ENCODE assay signal across 1 cellular context in the genomic region with DNA sequence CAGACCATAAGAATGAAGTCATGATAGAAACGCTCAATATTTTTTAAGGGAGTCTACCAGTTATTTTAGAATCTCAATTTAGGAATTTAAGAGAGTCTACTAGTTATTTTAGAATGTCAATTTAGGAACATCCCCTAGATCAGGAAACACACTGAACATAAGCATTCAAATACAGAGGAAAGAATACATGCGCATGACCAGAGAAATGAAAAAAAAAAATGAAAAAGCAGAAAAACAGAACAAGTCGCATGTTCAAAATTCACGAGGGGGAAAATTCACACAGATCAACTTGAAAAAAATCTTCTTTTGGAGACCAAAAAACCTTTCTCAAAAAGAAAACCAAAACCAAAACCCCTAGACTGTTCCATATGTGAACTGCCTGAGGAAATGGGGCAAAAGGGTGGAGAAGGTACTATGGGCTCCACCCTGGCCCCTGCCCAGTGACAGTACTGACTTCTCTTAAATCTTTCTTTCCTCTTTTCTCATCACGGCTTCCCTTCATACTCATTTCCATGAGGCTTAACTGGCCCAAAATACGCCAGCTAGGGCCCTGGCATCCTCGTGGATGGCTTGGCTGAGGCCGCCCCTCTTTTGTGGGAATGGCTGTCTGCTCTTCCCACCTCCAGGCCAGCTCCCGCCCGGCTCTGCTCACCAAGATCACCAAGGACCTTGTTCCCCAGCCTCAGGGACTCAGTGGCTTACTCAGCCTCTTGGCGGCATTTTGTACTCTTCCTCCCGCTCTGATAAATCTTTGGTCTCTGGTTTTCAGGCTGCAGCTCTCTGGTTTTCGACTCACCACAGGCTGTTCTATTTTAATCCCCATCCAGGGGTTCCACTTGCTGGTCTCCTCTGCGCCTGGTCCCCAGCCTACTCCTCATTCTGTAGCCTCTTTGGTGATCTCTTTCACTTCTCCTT.
TF ChIP-seq lines count a peak whose summit lies in the region.

No MANE protein-coding gene starts in this region.

TF ChIP-seq in SK-N-SH treated with all-trans-retinoic acid at 6 μM for 48 hours, 23 proteins besides CTCF, POLR2A, EP300 and RAD21 (continued from another document):
- TF ChIP-seq, protein P1, sequence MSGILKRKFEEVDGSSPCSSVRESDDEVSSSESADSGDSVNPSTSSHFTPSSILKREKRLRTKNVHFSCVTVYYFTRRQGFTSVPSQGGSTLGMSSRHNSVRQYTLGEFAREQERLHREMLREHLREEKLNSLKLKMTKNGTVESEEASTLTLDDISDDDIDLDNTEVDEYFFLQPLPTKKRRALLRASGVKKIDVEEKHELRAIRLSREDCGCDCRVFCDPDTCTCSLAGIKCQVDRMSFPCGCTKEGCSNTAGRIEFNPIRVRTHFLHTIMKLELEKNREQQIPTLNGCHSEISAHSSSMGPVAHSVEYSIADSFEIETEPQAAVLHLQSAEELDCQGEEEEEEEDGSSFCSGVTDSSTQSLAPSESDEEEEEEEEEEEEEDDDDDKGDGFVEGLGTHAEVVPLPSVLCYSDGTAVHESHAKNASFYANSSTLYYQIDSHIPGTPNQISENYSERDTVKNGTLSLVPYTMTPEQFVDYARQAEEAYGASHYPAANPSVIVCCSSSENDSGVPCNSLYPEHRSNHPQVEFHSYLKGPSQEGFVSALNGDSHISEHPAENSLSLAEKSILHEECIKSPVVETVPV (CRISPR knock-in tag; IDR thresholded peaks at IDR 0.05), result no peak
- no peak for TF ChIP-seq SNAI2 (CRISPR knock-in tag; IDR thresholded peaks at IDR 0.05)
- TF ChIP-seq PPARA (CRISPR knock-in tag; IDR thresholded peaks at IDR 0.05; ENCODE audit: borderline replicate concordance), result no peak
- TF ChIP-seq ZFP3 (CRISPR knock-in tag; IDR thresholded peaks at IDR 0.05), result no peak
- TF ChIP-seq, protein P2, sequence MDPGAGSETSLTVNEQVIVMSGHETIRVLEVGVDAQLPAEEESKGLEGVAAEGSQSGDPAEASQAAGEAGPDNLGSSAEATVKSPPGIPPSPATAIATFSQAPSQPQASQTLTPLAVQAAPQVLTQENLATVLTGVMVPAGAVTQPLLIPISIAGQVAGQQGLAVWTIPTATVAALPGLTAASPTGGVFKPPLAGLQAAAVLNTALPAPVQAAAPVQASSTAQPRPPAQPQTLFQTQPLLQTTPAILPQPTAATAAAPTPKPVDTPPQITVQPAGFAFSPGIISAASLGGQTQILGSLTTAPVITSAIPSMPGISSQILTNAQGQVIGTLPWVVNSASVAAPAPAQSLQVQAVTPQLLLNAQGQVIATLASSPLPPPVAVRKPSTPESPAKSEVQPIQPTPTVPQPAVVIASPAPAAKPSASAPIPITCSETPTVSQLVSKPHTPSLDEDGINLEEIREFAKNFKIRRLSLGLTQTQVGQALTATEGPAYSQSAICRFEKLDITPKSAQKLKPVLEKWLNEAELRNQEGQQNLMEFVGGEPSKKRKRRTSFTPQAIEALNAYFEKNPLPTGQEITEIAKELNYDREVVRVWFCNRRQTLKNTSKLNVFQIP (CRISPR knock-in tag; IDR thresholded peaks at IDR 0.05; ENCODE audit: borderline replicate concordance, low read depth), result no peak
- TF ChIP-seq, protein P3, sequence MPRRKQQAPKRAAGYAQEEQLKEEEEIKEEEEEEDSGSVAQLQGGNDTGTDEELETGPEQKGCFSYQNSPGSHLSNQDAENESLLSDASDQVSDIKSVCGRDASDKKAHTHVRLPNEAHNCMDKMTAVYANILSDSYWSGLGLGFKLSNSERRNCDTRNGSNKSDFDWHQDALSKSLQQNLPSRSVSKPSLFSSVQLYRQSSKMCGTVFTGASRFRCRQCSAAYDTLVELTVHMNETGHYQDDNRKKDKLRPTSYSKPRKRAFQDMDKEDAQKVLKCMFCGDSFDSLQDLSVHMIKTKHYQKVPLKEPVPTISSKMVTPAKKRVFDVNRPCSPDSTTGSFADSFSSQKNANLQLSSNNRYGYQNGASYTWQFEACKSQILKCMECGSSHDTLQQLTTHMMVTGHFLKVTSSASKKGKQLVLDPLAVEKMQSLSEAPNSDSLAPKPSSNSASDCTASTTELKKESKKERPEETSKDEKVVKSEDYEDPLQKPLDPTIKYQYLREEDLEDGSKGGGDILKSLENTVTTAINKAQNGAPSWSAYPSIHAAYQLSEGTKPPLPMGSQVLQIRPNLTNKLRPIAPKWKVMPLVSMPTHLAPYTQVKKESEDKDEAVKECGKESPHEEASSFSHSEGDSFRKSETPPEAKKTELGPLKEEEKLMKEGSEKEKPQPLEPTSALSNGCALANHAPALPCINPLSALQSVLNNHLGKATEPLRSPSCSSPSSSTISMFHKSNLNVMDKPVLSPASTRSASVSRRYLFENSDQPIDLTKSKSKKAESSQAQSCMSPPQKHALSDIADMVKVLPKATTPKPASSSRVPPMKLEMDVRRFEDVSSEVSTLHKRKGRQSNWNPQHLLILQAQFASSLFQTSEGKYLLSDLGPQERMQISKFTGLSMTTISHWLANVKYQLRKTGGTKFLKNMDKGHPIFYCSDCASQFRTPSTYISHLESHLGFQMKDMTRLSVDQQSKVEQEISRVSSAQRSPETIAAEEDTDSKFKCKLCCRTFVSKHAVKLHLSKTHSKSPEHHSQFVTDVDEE (CRISPR knock-in tag; IDR thresholded peaks at IDR 0.05), result no peak
- TF ChIP-seq ZC3H10 (CRISPR knock-in tag; IDR thresholded peaks at IDR 0.05), result no peak
- no peak for TF ChIP-seq GLIS3 (CRISPR knock-in tag; IDR thresholded peaks at IDR 0.05)
- TF ChIP-seq RARB (CRISPR knock-in tag; IDR thresholded peaks at IDR 0.05), result no peak
- no peak for TF ChIP-seq ZNF565 (CRISPR knock-in tag; conservative IDR thresholded peaks at IDR 0.05; ENCODE audit: low read depth)
